Comparison of ENCODE assay signal across 21 cellular contexts in the genomic region with DNA sequence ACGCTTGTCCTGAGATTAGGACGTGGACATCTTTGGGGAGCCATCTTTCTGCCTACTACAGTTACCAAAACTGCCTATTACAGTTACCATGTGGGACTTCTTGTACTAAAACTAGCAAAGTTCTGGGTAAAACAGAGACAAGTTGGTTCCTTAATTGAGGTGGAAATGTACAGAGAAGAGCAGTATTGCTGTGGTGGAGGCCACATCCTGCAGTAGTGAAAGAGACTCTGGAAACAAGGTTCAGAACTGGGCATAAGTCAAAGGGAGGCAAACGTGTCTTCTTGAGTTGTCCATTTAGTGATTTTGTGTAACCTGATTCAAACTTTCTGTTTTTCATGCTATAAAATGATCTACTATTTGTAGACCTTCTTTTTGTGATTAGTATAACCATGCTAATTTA.
DNase-seq lines count a peak whose midpoint lies in the region; ATAC-seq and TF ChIP-seq lines count a peak whose summit lies in the region.
"Had no signal": no experiment of that assay in that cellular context is flagged by ENCODE, and none has a peak within 500 bp of the region (broad histone marks: within the 10 kb centered on the region; RNA-seq: fewer than 3 reads in every experiment).

No MANE protein-coding gene starts in this region.

- TF ChIP-seq CTCF in PC-9 (conservative IDR thresholded peaks at IDR 0.05) (no peak), neural progenitor cell (IDR thresholded peaks at IDR 0.05) (no peak)

- H3K9me3 Mint-ChIP-seq in activated naive CD8-positive, alpha-beta T cell treated with anti-CD3 and anti-CD28 coated beads, Interleukin-2, amount 10 ng/mL, durations not matched to agents 7 days and 5 days, result no peaks in the 10 kb centered on the region
- H3K9me3 Mint-ChIP-seq in activated naive CD8-positive, alpha-beta T cell treated with anti-CD3 and anti-CD28 coated beads, Interleukin-2, amount 50 U/mL, for 24 hours, result no peaks in the 10 kb centered on the region
- H3K9me3 Mint-ChIP-seq in neural progenitor cell, result no peaks in the 10 kb centered on the region

- POLR2A ChIA-PET in activated naive CD8-positive, alpha-beta T cell treated with anti-CD3 and anti-CD28 coated beads, Interleukin-2, amount 10 ng/mL, durations not matched to agents 7 days and 5 days (lab: Charles Lee), result no interaction called here
- POLR2A ChIA-PET in PC-9 (lab: Charles Lee; ENCODE audit: unreplicated experiment), result no interaction called here

- H3K36me3 ChIP-seq in PC-9 (ENCODE audit: low read depth) (no peaks in the 10 kb centered on the region), neural progenitor cell (no peaks in the 10 kb centered on the region)
- H3K36me3 ChIP-seq: BE2C; BLaER1 treated with 17β-estradiol and CSF1 and Interleukin-3, amounts not matched to agents 10 nM and 100 nM; HAP-1 had no signal

- H3K9me2 ChIP-seq in PC-9 (ENCODE audit: insufficient read depth), result peaks cover 4% of the 10 kb centered on the region; the same call in 1 of the 2 replicates

- H3K4me3 Mint-ChIP-seq in activated naive CD8-positive, alpha-beta T cell treated with anti-CD3 and anti-CD28 coated beads, Interleukin-2, amount 10 ng/mL, durations not matched to agents 7 days and 5 days, result no peak overlapping the region
- H3K4me3 Mint-ChIP-seq in activated naive CD8-positive, alpha-beta T cell treated with anti-CD3 and anti-CD28 coated beads, Interleukin-2, amount 50 U/mL, for 24 hours, result no peak overlapping the region
- no peak overlapping the region for H3K4me3 Mint-ChIP-seq in neural progenitor cell
- H3K4me3 Mint-ChIP-seq: CD4-positive, alpha-beta memory T cell had no signal

- no peak overlapping the region for H3K27ac Mint-ChIP-seq in activated naive CD8-positive, alpha-beta T cell treated with anti-CD3 and anti-CD28 coated beads, Interleukin-2, amount 10 ng/mL, durations not matched to agents 7 days and 5 days
- no peak overlapping the region for H3K27ac Mint-ChIP-seq in activated naive CD8-positive, alpha-beta T cell treated with anti-CD3 and anti-CD28 coated beads, Interleukin-2, amount 50 U/mL, for 24 hours
- H3K27ac Mint-ChIP-seq in neural progenitor cell, result peak overlapping the region; percentile 22
- H3K27ac Mint-ChIP-seq: CD4-positive, alpha-beta memory T cell had no signal

- H3K79me2 ChIP-seq in PC-9 (ENCODE audit: low read depth), result no peaks in the 10 kb centered on the region
- no peaks in the 10 kb centered on the region for H3K79me2 ChIP-seq in neural progenitor cell (ENCODE audit: low read depth)

- CTCF ChIA-PET in PC-9 (lab: Charles Lee), result no interaction called here

- H3K4me2 ChIP-seq in PC-9 (no peak overlapping the region), neural progenitor cell (no peak overlapping the region)
- H3K4me2 ChIP-seq: A549; BLaER1 treated with 17β-estradiol and CSF1 and Interleukin-3, amounts not matched to agents 10 nM and 100 nM had no signal

- no peak for DNase-seq in activated naive CD8-positive, alpha-beta T cell treated with anti-CD3 and anti-CD28 coated beads, Interleukin-2, amount 10 ng/mL, durations not matched to agents 7 days and 5 days
- no peak for DNase-seq in activated naive CD8-positive, alpha-beta T cell treated with anti-CD3 and anti-CD28 coated beads, Interleukin-2, amount 50 U/mL, for 24 hours
- no peak for DNase-seq in PC-9
- no peak for DNase-seq in neural progenitor cell (ENCODE audit: low spot score)
- no peak for DNase-seq in OCI-M2 (lab: John Stamatoyannopoulos, UW; ENCODE audit: unreplicated experiment)
- DNase-seq in NCI-H526 treated with DMSO at 0.1 percent for 48 hours (lab: John Stamatoyannopoulos, UW), result no peak
- no peak for DNase-seq in LoVo (ENCODE audit: low spot score)
- DNase-seq: 8988T; ACHN; AML-193; BE2C; Calu3; CD4-positive, alpha-beta memory T cell; COR-L47; DMS53; GF-D8; GOT3 had no signal

- H3K4me3 ChIP-seq in PC-9 (no peak overlapping the region), neural progenitor cell (no peak overlapping the region)
- H3K4me3 ChIP-seq: A549; BLaER1 treated with 17β-estradiol and CSF1 and Interleukin-3, amounts not matched to agents 10 nM and 100 nM; HAP-1 had no signal

- H3K36me3 Mint-ChIP-seq in activated naive CD8-positive, alpha-beta T cell treated with anti-CD3 and anti-CD28 coated beads, Interleukin-2, amount 10 ng/mL, durations not matched to agents 7 days and 5 days, result no peaks in the 10 kb centered on the region
- no peaks in the 10 kb centered on the region for H3K36me3 Mint-ChIP-seq in activated naive CD8-positive, alpha-beta T cell treated with anti-CD3 and anti-CD28 coated beads, Interleukin-2, amount 50 U/mL, for 24 hours (ENCODE audit: low read depth)
- H3K36me3 Mint-ChIP-seq in neural progenitor cell, result no peaks in the 10 kb centered on the region
- H3K36me3 Mint-ChIP-seq: CD4-positive, alpha-beta memory T cell had no signal

- H3K27ac ChIP-seq in PC-9 (no peak overlapping the region), neural progenitor cell (no peak overlapping the region)
- H3K27ac ChIP-seq: A549; BLaER1 treated with 17β-estradiol and CSF1 and Interleukin-3, amounts not matched to agents 10 nM and 100 nM had no signal

- BruUV-seq in PC-9 (replicated peaks; lab: Mats Ljungman, UMichigan), result no TSS peak

- peaks cover 6% of the 10 kb centered on the region for H3K4me1 Mint-ChIP-seq in activated naive CD8-positive, alpha-beta T cell treated with anti-CD3 and anti-CD28 coated beads, Interleukin-2, amount 10 ng/mL, durations not matched to agents 7 days and 5 days
- H3K4me1 Mint-ChIP-seq in activated naive CD8-positive, alpha-beta T cell treated with anti-CD3 and anti-CD28 coated beads, Interleukin-2, amount 50 U/mL, for 24 hours, result peaks cover 6% of the 10 kb centered on the region
- H3K4me1 Mint-ChIP-seq in neural progenitor cell, result peaks cover 41% of the 10 kb centered on the region

- ATAC-seq in activated naive CD8-positive, alpha-beta T cell treated with anti-CD3 and anti-CD28 coated beads, Interleukin-2, amount 10 ng/mL, durations not matched to agents 7 days and 5 days (ENCODE audit: low read depth), result peak; percentile 73
- no peak for ATAC-seq in activated naive CD8-positive, alpha-beta T cell treated with anti-CD3 and anti-CD28 coated beads, Interleukin-2, amount 50 U/mL, for 24 hours
- peak; percentile 43 for ATAC-seq in HG03342 (IDR thresholded peaks at IDR 0.05; ENCODE audit: unreplicated experiment)
- ATAC-seq: A549 had no signal

- H3K27me3 Mint-ChIP-seq in activated naive CD8-positive, alpha-beta T cell treated with anti-CD3 and anti-CD28 coated beads, Interleukin-2, amount 10 ng/mL, durations not matched to agents 7 days and 5 days, result no peaks in the 10 kb centered on the region
- H3K27me3 Mint-ChIP-seq in activated naive CD8-positive, alpha-beta T cell treated with anti-CD3 and anti-CD28 coated beads, Interleukin-2, amount 50 U/mL, for 24 hours, result no peaks in the 10 kb centered on the region
- no peaks in the 10 kb centered on the region for H3K27me3 Mint-ChIP-seq in neural progenitor cell (ENCODE audit: insufficient read depth, low read depth)
- H3K27me3 Mint-ChIP-seq: CD4-positive, alpha-beta memory T cell had no signal

- H3K9me3 ChIP-seq in PC-9 (ENCODE audit: insufficient read depth, low read depth), result no peaks in the 10 kb centered on the region
- no peaks in the 10 kb centered on the region for H3K9me3 ChIP-seq in neural progenitor cell (ENCODE audit: low read depth)
- H3K9me3 ChIP-seq: A549; BE2C; BLaER1 treated with 17β-estradiol and CSF1 and Interleukin-3, amounts not matched to agents 10 nM and 100 nM; HAP-1 had no signal

- no peaks in the 10 kb centered on the region for H4K20me1 ChIP-seq in PC-9 (ENCODE audit: insufficient read depth)
- no peaks in the 10 kb centered on the region for H4K20me1 ChIP-seq in neural progenitor cell (ENCODE audit: low read depth)
- H4K20me1 ChIP-seq: BLaER1 treated with 17β-estradiol and CSF1 and Interleukin-3, amounts not matched to agents 10 nM and 100 nM had no signal

- H3K9ac ChIP-seq in neural progenitor cell, result no peak overlapping the region
- H3K9ac ChIP-seq: BLaER1 treated with 17β-estradiol and CSF1 and Interleukin-3, amounts not matched to agents 10 nM and 100 nM had no signal

- H3K27me3 ChIP-seq in PC-9 (ENCODE audit: insufficient read depth, low read depth) (no peaks in the 10 kb centered on the region), neural progenitor cell (no peaks in the 10 kb centered on the region)
- H3K27me3 ChIP-seq: BE2C; BLaER1 treated with 17β-estradiol and CSF1 and Interleukin-3, amounts not matched to agents 10 nM and 100 nM had no signal

- H3F3A ChIP-seq in PC-9 (ENCODE audit: insufficient read depth, low read depth) (no peaks in the 10 kb centered on the region), neural progenitor cell (ENCODE audit: low read depth) (no peaks in the 10 kb centered on the region)

- H3K4me1 ChIP-seq in PC-9 (replicated peaks; ENCODE audit: insufficient read depth), result no peaks in the 10 kb centered on the region
- peaks cover 3% of the 10 kb centered on the region for H3K4me1 ChIP-seq in neural progenitor cell
- H3K4me1 ChIP-seq: A549, HAP-1 had no signal

- peak overlapping the region; percentile 33; the same call in 1 of the 2 replicates for H2AFZ ChIP-seq in PC-9
- no peak overlapping the region for H2AFZ ChIP-seq in neural progenitor cell (replicated peaks)

- intact Hi-C loops in PC-9 (cut with micrococcal nuclease; ENCODE audit: unreplicated experiment), result no loop called here
